ENCODE assay signal across 15 cellular contexts in genomic region chr12:21453312-21453852, GRCh38. TPM values are rescaled to one million over a fixed set of nuclear protein-coding genes. Genes with fewer than 3 reads are reported as not detected.
A peak's percentile ranks its signal among the peaks of the same experiment; 100 is the strongest.
DNase-seq lines count a peak whose midpoint lies in the region; ATAC-seq and TF ChIP-seq lines count a peak whose summit lies in the region.
"Had no signal": no experiment of that assay in that cellular context is flagged by ENCODE, and none has a peak within 500 bp of the region (broad histone marks: within the 10 kb centered on the region; RNA-seq: fewer than 3 reads in every experiment).

No MANE protein-coding gene starts in this region.

- no peaks in the 10 kb centered on the region for H3K27me3 Mint-ChIP-seq in activated naive CD4-positive, alpha-beta T cell treated with anti-CD3 and anti-CD28 coated beads for 36 hours (ENCODE audit: low read depth)
- H3K27me3 Mint-ChIP-seq in T-cell = no peaks in the 10 kb centered on the region

- H3K4me1 ChIP-seq in lower lobe of right lung = no peaks in the 10 kb centered on the region

- DNase-seq in activated naive CD4-positive, alpha-beta T cell treated with anti-CD3 and anti-CD28 coated beads for 36 hours = no peak
- no peak for DNase-seq in activated naive CD4-positive, alpha-beta T cell treated with Interleukin-2 at 50 U/mL for 16 hours
- DNase-seq in T-cell = no peak
- no peak for DNase-seq in stimulated activated naive CD8-positive, alpha-beta T cell treated with anti-CD3 and anti-CD28 coated beads, Interleukin-15, Interleukin-2, amounts not matched to agents 100 U/mL and 50 U/mL, for 24 hours
- DNase-seq in germinal center (ENCODE audit: low spot score) = no peak
- DNase-seq in lower lobe of right lung = no peak
- DNase-seq: DMS153; Kasumi-1; NCI-H2107; NK-92 treated with Interleukin-12 subunit alpha and Interleukin-12 subunit beta, amount 100 ng/mL, for 24 hours; stimulated activated CD4-positive, alpha-beta T cell treated with anti-CD3 and anti-CD28 coated beads, Interleukin-2, amount 100 ng/mL, for 48 hours; stimulated activated naive CD4-positive, alpha-beta T cell had no signal

- POLR2A ChIA-PET in T-cell (lab: Charles Lee) = interaction anchor here in 1 of 2 donors (1.2 kb wide), 1 partner anchor 16 kb away, joined by 3 read pairs; the partner anchor contains the start of gene PYROXD1

- CTCF ChIA-PET in activated naive CD4-positive, alpha-beta T cell treated with anti-CD3 and anti-CD28 coated beads for 36 hours (lab: Charles Lee) = no interaction called here
- CTCF ChIA-PET in T-cell (lab: Charles Lee) = no interaction called here

- no peaks in the 10 kb centered on the region for H3K27me3 ChIP-seq in lower lobe of right lung (ENCODE audit: low read depth)

- peak overlapping the region; percentile 24 for H3K27ac Mint-ChIP-seq in activated naive CD4-positive, alpha-beta T cell treated with anti-CD3 and anti-CD28 coated beads for 36 hours
- peak overlapping the region; percentile 96 to 97 for H3K27ac Mint-ChIP-seq in T-cell
- H3K27ac Mint-ChIP-seq: WTC11 had no signal

- no peak overlapping the region for H3K4me3 Mint-ChIP-seq in activated naive CD4-positive, alpha-beta T cell treated with anti-CD3 and anti-CD28 coated beads for 36 hours
- peak overlapping the region; percentile 27 to 75 (median 52) for H3K4me3 Mint-ChIP-seq in T-cell
- H3K4me3 Mint-ChIP-seq: WTC11 had no signal

- peaks cover 44% of the 10 kb centered on the region for H3K4me1 Mint-ChIP-seq in activated naive CD4-positive, alpha-beta T cell treated with anti-CD3 and anti-CD28 coated beads for 36 hours (ENCODE audit: low read depth)
- H3K4me1 Mint-ChIP-seq in T-cell = peaks cover 40 to 57% (median 54%) of the 10 kb centered on the region in 3 donors
- H3K4me1 Mint-ChIP-seq: WTC11 had no signal

- no peak for TF ChIP-seq CTCF in lower lobe of right lung (IDR thresholded peaks at IDR 0.05)

- ATAC-seq in HG02798 (IDR thresholded peaks at IDR 0.05; ENCODE audit: poor library complexity, unreplicated experiment) = peak; percentile 83
- peak in 1 of 4 experiments; percentile 38 for ATAC-seq in T-cell (replicated peaks in 1 of 4)
- ATAC-seq in stimulated activated naive CD8-positive, alpha-beta T cell treated with anti-CD3 and anti-CD28 coated beads, Interleukin-15, Interleukin-2, amounts not matched to agents 100 U/mL and 50 U/mL, for 24 hours = peak; percentile 24
- ATAC-seq in HG02840 (IDR thresholded peaks at IDR 0.05; ENCODE audit: low FRiP score, unreplicated experiment) = no peak
- no peak for ATAC-seq in lower lobe of right lung
- ATAC-seq: WTC11 had no signal

- H3K36me3 Mint-ChIP-seq in activated naive CD4-positive, alpha-beta T cell treated with anti-CD3 and anti-CD28 coated beads for 36 hours (ENCODE audit: low read depth) = peaks cover 34% of the 10 kb centered on the region
- H3K36me3 Mint-ChIP-seq in T-cell = peaks cover 52% of the 10 kb centered on the region

- no peaks in the 10 kb centered on the region for H3K9me3 ChIP-seq in lower lobe of right lung

- no peaks in the 10 kb centered on the region for H3K9me3 Mint-ChIP-seq in activated naive CD4-positive, alpha-beta T cell treated with anti-CD3 and anti-CD28 coated beads for 36 hours
- no peaks in the 10 kb centered on the region for H3K9me3 Mint-ChIP-seq in T-cell
- H3K9me3 Mint-ChIP-seq: WTC11 had no signal

- intact Hi-C loops in activated naive CD4-positive, alpha-beta T cell treated with anti-CD3 and anti-CD28 coated beads for 36 hours (cut with micrococcal nuclease) = loop anchor here (5.0 kb wide), 2 partner anchors 141 to 156 kb away; no protein-coding TSS in a partner anchor
- intact Hi-C loops in lower lobe of right lung (cut with DNase I) = no loop called here

- peaks cover 87% of the 10 kb centered on the region for H3K36me3 ChIP-seq in lower lobe of right lung

- no peak overlapping the region for H3K27ac ChIP-seq in lower lobe of right lung

- H3K4me3 ChIP-seq in lower lobe of right lung = no peak overlapping the region

RNA-seq across cellular contexts. Expression of gene PYROXD1, which starts 15.9 kb away (rescaled TPM):
- total RNA-seq in activated naive CD4-positive, alpha-beta T cell treated with anti-CD3 and anti-CD28 coated beads for 36 hours = 10 to 100 TPM; 21.0 to 21.6 TPM
- total RNA-seq in T-cell (10 to 100 TPM; 33.2 to 58.4 (median 42.4) TPM), lower lobe of right lung (24.6 TPM)

RNA-seq across cellular contexts. Expression of gene RECQL, which starts 48.1 kb away (rescaled TPM):
- 10 to 100 TPM; 89.8 to 93.7 TPM for total RNA-seq in activated naive CD4-positive, alpha-beta T cell treated with anti-CD3 and anti-CD28 coated beads for 36 hours
- total RNA-seq in T-cell (10 to 100 TPM; 25.4 to 70.8 (median 53.8) TPM), lower lobe of right lung (30.0 TPM)

RNA-seq across cellular contexts. Expression of gene GOLT1B, which starts 48.2 kb away (rescaled TPM):
- 10 to 100 TPM; 36.2 to 36.8 TPM for total RNA-seq in activated naive CD4-positive, alpha-beta T cell treated with anti-CD3 and anti-CD28 coated beads for 36 hours
- total RNA-seq in T-cell = 10 to 100 TPM; 27.7 to 37.7 (median 35.1) TPM
- 26.5 TPM for total RNA-seq in lower lobe of right lung

Comparison
In these comparisons a context has a peak if more than half of its experiments do, and no peak if none do; other contexts are left out.
1. ATAC-seq: peak in HG02798 (single experiment) and stimulated activated naive CD8-positive, alpha-beta T cell treated with anti-CD3 and anti-CD28 coated beads, Interleukin-15, Interleukin-2, amounts not matched to agents 100 U/mL and 50 U/mL, for 24 hours (single experiment); none in HG02840 (single experiment) and lower lobe of right lung (0 of 2).